8 cellular contexts compared by ENCODE assay signal in the genomic region with DNA sequence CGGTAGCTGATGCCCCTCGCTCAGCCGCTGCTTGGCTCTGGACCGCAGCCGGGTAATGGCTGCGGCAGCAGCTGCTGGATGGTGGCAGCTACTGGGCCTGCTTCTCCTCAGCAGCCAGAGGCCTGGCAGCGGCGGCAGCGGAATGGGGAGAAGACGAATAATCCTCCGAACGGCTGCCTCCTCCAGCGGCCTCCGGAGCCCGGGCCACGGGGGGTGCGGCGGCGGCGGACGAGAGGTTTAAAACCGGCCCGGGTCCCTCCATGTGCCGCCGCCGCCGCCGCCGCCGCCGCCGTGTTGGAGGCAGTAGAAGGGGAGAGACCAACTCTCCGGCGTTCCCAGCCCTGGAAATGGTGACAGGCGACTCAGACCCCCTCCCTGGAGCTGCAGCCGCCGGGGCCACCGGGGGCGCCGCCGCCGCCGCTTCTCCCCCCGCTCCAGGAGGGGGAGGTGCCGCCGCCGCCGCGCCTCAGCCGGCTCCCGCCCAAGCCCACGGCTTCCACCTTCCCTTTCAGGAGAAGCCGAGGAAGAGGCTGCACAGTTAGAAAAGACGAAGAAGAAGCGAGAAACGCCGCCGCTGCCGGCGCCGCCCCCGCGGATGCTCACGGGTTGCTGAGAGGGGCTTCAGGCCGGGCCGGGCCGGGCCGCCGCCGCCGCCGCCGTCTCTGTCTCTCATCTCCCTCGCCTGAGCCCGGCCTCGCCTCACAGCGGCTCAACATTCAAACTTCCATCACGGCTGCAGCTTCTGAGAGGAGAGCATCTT.
DNase-seq lines count a peak whose midpoint lies in the region; ATAC-seq, FAIRE-seq and TF ChIP-seq lines count a peak whose summit lies in the region.

No MANE protein-coding gene starts in this region.

- no peak for TF ChIP-seq CTCF in CD8-positive, alpha-beta T cell (IDR thresholded peaks at IDR 0.05)
- no peak for TF ChIP-seq CTCF in cardiac fibroblast (IDR thresholded peaks at IDR 0.05; ENCODE audit: low read depth, low read length)
- no peak for TF ChIP-seq CTCF in spleen (IDR thresholded peaks at IDR 0.05 in 8 of 11, conservative IDR thresholded peaks at IDR 0.05 in 3 of 11)

- ATAC-seq in CD8-positive, alpha-beta T cell = peak; percentile 49
- ATAC-seq in GM21737 (IDR thresholded peaks at IDR 0.05; ENCODE audit: unreplicated experiment) (no peak), GM21367 (IDR thresholded peaks at IDR 0.05; ENCODE audit: unreplicated experiment) (no peak)

- intact Hi-C loops in CD8-positive, alpha-beta T cell (cut with DNase I, micrococcal nuclease) = loop anchor here in 1 of 2 experiments (5.0 kb wide), 1 partner anchor 55 kb away; no protein-coding TSS in a partner anchor
- intact Hi-C loops in spleen (cut with DNase I; ENCODE audit: low total_unique reads) = no loop called here

- 1 to 2% (median 1%) methylated on average over 40 to 78 of the region's 78 CpGs for WGBS in spleen, 5 donors

- FAIRE-seq in HTR-8/SVneo (lab: Jason Lieb, UNC) = no peak

- H3K9me3 ChIP-seq in CD8-positive, alpha-beta T cell (ENCODE audit: low read length) = no peaks in the 10 kb centered on the region
- H3K9me3 ChIP-seq in spleen = no peaks in the 10 kb centered on the region

- H3K4me3 Mint-ChIP-seq in CD8-positive, alpha-beta T cell = peak overlapping the region; percentile 91

- CTCF ChIA-PET in CD8-positive, alpha-beta T cell (lab: Charles Lee) = no interaction called here

- H3K36me3 Mint-ChIP-seq in CD8-positive, alpha-beta T cell = peaks cover 3% of the 10 kb centered on the region

- peak in 5 of 7 experiments; percentile 1 to 55 (median 15) for DNase-seq in CD8-positive, alpha-beta T cell
- DNase-seq in HTR-8/SVneo (ENCODE audit: insufficient read length, low spot score) (peak; percentile 20), T-helper 2 cell (peak in 3 of 5 experiments; percentile 1 to 9 (median 8)), cardiac fibroblast (ENCODE audit: low read depth in 2 of 2) (peak in 1 of 2 donors; percentile 18), iris pigment epithelial cell (ENCODE audit: low read depth) (peak; percentile 10), spleen (peak; percentile 80)

- H3K4me3 ChIP-seq in CD8-positive, alpha-beta T cell (ENCODE audit: low read depth, low read length) = peak overlapping the region; percentile 43
- H3K4me3 ChIP-seq in cardiac fibroblast (replicated peaks in 1 of 2; ENCODE audit: low read depth in 2 of 2, low read length in 2 of 2) (peak overlapping the region; percentile 40 to 42), spleen (peak overlapping the region; percentile 37 to 74 (median 48))

- peaks cover 14% of the 10 kb centered on the region for H3K27me3 ChIP-seq in CD8-positive, alpha-beta T cell (ENCODE audit: insufficient read depth, low read length)
- H3K27me3 ChIP-seq in spleen (replicated peaks in 1 of 7) = peaks cover 0 to 60% (median 20%) of the 10 kb centered on the region in 7 donors

- H3K27me3 Mint-ChIP-seq in CD8-positive, alpha-beta T cell (ENCODE audit: low read depth) = peaks cover 67% of the 10 kb centered on the region

- no peak overlapping the region for H3K27ac ChIP-seq in CD8-positive, alpha-beta T cell (ENCODE audit: low read depth, low read length)
- peak overlapping the region in 6 of 8 donors; percentile 1 to 66 (median 34) for H3K27ac ChIP-seq in spleen

- TF ChIP-seq POLR2A in spleen (IDR thresholded peaks at IDR 0.05) = no peak

- no peaks in the 10 kb centered on the region for H3K36me3 ChIP-seq in CD8-positive, alpha-beta T cell (ENCODE audit: insufficient read depth, low read length)
- no peaks in the 10 kb centered on the region for H3K36me3 ChIP-seq in spleen

- H3K27ac Mint-ChIP-seq in CD8-positive, alpha-beta T cell = no peak overlapping the region

- H3K9me3 Mint-ChIP-seq in CD8-positive, alpha-beta T cell = no peaks in the 10 kb centered on the region

- H3K4me1 Mint-ChIP-seq in CD8-positive, alpha-beta T cell (ENCODE audit: low read depth) = peaks cover 9% of the 10 kb centered on the region

- no peaks in the 10 kb centered on the region for H3K4me1 ChIP-seq in CD8-positive, alpha-beta T cell (ENCODE audit: insufficient read depth, low read length)
- H3K4me1 ChIP-seq in spleen = peaks cover 0 to 16% (median 6%) of the 10 kb centered on the region in 6 donors

- POLR2A ChIA-PET in CD8-positive, alpha-beta T cell (lab: Charles Lee) = no interaction called here
